In genomic region chr11:28911829-28912228, GRCh38 we compare ENCODE assay signal across 1 cellular context.
TF ChIP-seq lines count a peak whose summit lies in the region.

No MANE protein-coding gene starts in this region.

TF ChIP-seq in SK-N-SH, 30 proteins besides CTCF, POLR2A, EP300 and RAD21 (continued from another document):
- TF ChIP-seq REST (IDR thresholded peaks at IDR 0.05; ENCODE audit: low read depth, low read length) (no peak), POLR2AphosphoS5 (IDR thresholded peaks at IDR 0.05; ENCODE audit: low read depth, low read length) (no peak), YY1 (IDR thresholded peaks at IDR 0.05; ENCODE audit: low read depth) (no peak), ELF1 (IDR thresholded peaks at IDR 0.05) (no peak), IRF3 (IDR thresholded peaks at IDR 0.05; ENCODE audit: low read depth, low read length) (no peak), USF1 (IDR thresholded peaks at IDR 0.05; ENCODE audit: borderline replicate concordance, low read depth) (no peak)
